In the genomic region with DNA sequence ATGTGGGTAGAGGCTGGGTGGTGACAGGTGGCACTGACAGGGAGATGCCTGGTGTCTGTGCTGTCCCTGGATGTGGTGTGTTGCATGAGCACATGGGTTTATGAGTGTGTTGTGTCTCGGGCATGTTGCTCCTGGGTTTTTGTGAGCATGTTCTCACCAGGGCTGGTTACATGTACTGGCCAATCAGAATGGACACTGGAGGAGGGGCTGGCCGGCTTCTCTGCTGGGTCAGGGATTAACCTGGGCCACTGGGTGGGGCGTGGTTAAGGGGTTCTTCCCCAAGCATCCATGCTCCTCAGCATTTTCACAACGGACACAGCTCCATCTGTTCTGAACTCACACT, we compare ENCODE assay signal across 16 cellular contexts. TPM values are rescaled to one million over a fixed set of nuclear protein-coding genes. Genes with fewer than 3 reads are reported as not detected.
DNase-seq lines count a peak whose midpoint lies in the region; ATAC-seq, FAIRE-seq and TF ChIP-seq lines count a peak whose summit lies in the region.
"Had no signal": no experiment of that assay in that cellular context is flagged by ENCODE, and none has a peak within 500 bp of the region (broad histone marks: within the 10 kb centered on the region; RNA-seq: fewer than 3 reads in every experiment).

No MANE protein-coding gene starts in this region.

- no peak overlapping the region for H3K56ac ChIP-seq in H1 (replicated peaks; ENCODE audit: insufficient read length, low read depth, low read length)

- H3K18ac ChIP-seq in H1 (ENCODE audit: extremely low read depth, low read length): no peak overlapping the region; the same call in 1 of the 2 replicates

- H3K79me1 ChIP-seq in H1 (ENCODE audit: low read depth, low read length): no peaks in the 10 kb centered on the region

- H3K4me2 ChIP-seq in H1 (ENCODE audit: insufficient read depth in 1 of 2, low read depth in 2 of 2, low read length in 2 of 2): no peak overlapping the region
- no peak overlapping the region for H3K4me2 ChIP-seq in mammary epithelial cell (ENCODE audit: insufficient read depth, low read depth, low read length)
- H3K4me2 ChIP-seq: neural progenitor cell had no signal

- H3K14ac ChIP-seq in H1 (ENCODE audit: insufficient read length): no peak overlapping the region

- H3K27me3 ChIP-seq in H1 (replicated peaks in 1 of 4; ENCODE audit: control insufficient read depth in 3 of 4, extremely low read depth in 1 of 4, insufficient read depth in 3 of 4, low read length in 3 of 4): no peaks in the 10 kb centered on the region
- no peaks in the 10 kb centered on the region for H3K27me3 ChIP-seq in psoas muscle (ENCODE audit: insufficient read depth in 3 of 3, low read length in 2 of 3)
- H3K27me3 ChIP-seq in mammary epithelial cell (ENCODE audit: insufficient read depth, low read length): no peaks in the 10 kb centered on the region
- no peaks in the 10 kb centered on the region for H3K27me3 ChIP-seq in uterus
- H3K27me3 ChIP-seq: breast epithelium, neural progenitor cell, right lobe of liver had no signal

- H2AK5ac ChIP-seq in H1 (ENCODE audit: low read depth, low read length): no peak overlapping the region

- in situ Hi-C loops in mammary epithelial cell (cut with MboI; ENCODE audit: low sequenced_read_pairs in 2 of 2): loop anchor here in 1 of 2 donors (10.0 to 25.0 kb wide), 2 partner anchors 158 to 306 kb away; no protein-coding TSS in a partner anchor

- FAIRE-seq in H1 (lab: Jason Lieb, UNC): no peak

- H2BK5ac ChIP-seq in H1 (ENCODE audit: low read depth, low read length): no peak overlapping the region

- H3K9ac ChIP-seq in H1 (replicated peaks in 1 of 4; ENCODE audit: extremely low read depth in 1 of 4, low read depth in 3 of 4, low read length in 3 of 4) (no peak overlapping the region), mammary epithelial cell (ENCODE audit: insufficient read depth, low read length) (no peak overlapping the region)
- H3K9ac ChIP-seq: neural progenitor cell had no signal

- no peak overlapping the region for H3K23ac ChIP-seq in H1 (ENCODE audit: insufficient read length)

- no peak overlapping the region for H3K4me3 ChIP-seq in H1 (ENCODE audit: extremely low read depth in 1 of 4, insufficient read depth in 2 of 4, low read depth in 3 of 4, low read length in 4 of 4)
- no peak overlapping the region for H3K4me3 ChIP-seq in psoas muscle
- no peak overlapping the region for H3K4me3 ChIP-seq in mammary epithelial cell (replicated peaks in 1 of 3; ENCODE audit: insufficient read depth in 1 of 3, low read depth in 2 of 3, low read length in 3 of 3)
- no peak overlapping the region for H3K4me3 ChIP-seq in uterus
- H3K4me3 ChIP-seq: breast epithelium, lung, neural progenitor cell, right lobe of liver, suprapubic skin had no signal

- no TSS peak for BruUV-seq in mammary epithelial cell (replicated peaks; lab: Mats Ljungman, UMichigan)

- H2BK20ac ChIP-seq in H1 (ENCODE audit: low read length): no peak overlapping the region

- no peak overlapping the region for H3K4ac ChIP-seq in H1 (replicated peaks; ENCODE audit: insufficient read length, low read depth, low read length)

- no peaks in the 10 kb centered on the region for H3K9me3 Mint-ChIP-seq in HFFc6
- H3K9me3 Mint-ChIP-seq: activated naive CD4-positive, alpha-beta T cell treated with anti-CD3 and anti-CD28 coated beads, Interleukin-2, amount 10 ng/mL, durations not matched to agents 7 days and 5 days; CD14-positive monocyte; neural progenitor cell; stimulated activated naive B cell treated with anti-CD40 and anti-IgM and Interleukin-4, amounts not matched to agents 10 μg/mL and 1 μg/mL and 100 μg/mL, for 72 hours had no signal

- H2BK120ac ChIP-seq in H1 (replicated peaks; ENCODE audit: low read depth, low read length): no peak overlapping the region

- 77% methylated on average over 4 of the region's 4 CpGs; no CpG with 5 or more reads in 1 of the 2 experiments for WGBS in H1 (ENCODE audit: extremely low coverage in 1 of 2, insufficient coverage in 1 of 2, insufficient read length in 1 of 2, insufficient replicate concordance in 2 of 2, low coverage in 1 of 2, low lambda C conversion rate in 2 of 2, missing lambda C conversion rate in 1 of 2), 2 experiments
- 62 to 67% (median 65%) methylated on average over 4 of the region's 4 CpGs for WGBS in psoas muscle, 3 donors
- 37% methylated on average over 4 of the region's 4 CpGs for WGBS in mammary epithelial cell (ENCODE audit: low coverage, missing lambda C conversion rate)

- H4K20me1 ChIP-seq in H1 (replicated peaks in 1 of 2; ENCODE audit: control insufficient read depth in 1 of 2, insufficient read depth in 2 of 2, low read length in 2 of 2) (peaks cover 0 to 2% of the 10 kb centered on the region in 2 experiments), mammary epithelial cell (ENCODE audit: insufficient read depth, low read length) (no peaks in the 10 kb centered on the region)

- dilution Hi-C loops in mammary epithelial cell (cut with HindIII; ENCODE audit: low sequenced_read_pairs): no loop called here

- no peak overlapping the region for H4K5ac ChIP-seq in H1 (ENCODE audit: insufficient read length, low read depth, low read length)

- peaks cover 25% of the 10 kb centered on the region for H3K4me1 Mint-ChIP-seq in HFFc6 (ENCODE audit: low read depth)
- H3K4me1 Mint-ChIP-seq: neural progenitor cell had no signal

- TF ChIP-seq RAD21 in H1 (IDR thresholded peaks at IDR 0.05 in 1 of 2, conservative IDR thresholded peaks at IDR 0.05 in 1 of 2; ENCODE audit: low read depth in 2 of 2, low read length in 2 of 2): no peak

- DNase-seq in HFFc6: no peak
- DNase-seq in H1 (ENCODE audit: low read depth in 1 of 2, low spot score in 2 of 2): no peak
- no peak for DNase-seq in psoas muscle
- DNase-seq in mammary epithelial cell: no peak
- no peak for DNase-seq in uterus
- DNase-seq in NK-92 treated with Interleukin-12 subunit alpha and Interleukin-12 subunit beta, amount 100 ng/mL, for 24 hours (lab: John Stamatoyannopoulos, UW): no peak
- DNase-seq: stimulated activated naive B cell treated with anti-CD40 and anti-IgM and Interleukin-4, amounts not matched to agents 10 μg/mL and 1 μg/mL and 100 μg/mL, for 72 hours had no signal

- CTCF ChIA-PET in H1 (lab: Charles Lee; ENCODE audit: partially characterized antibody): interaction anchor here (0.5 to 3.5 kb wide), 16 partner anchors 9 to 480 kb away, joined by 3 to 19 read pairs (median 4); no protein-coding TSS in a partner anchor
- CTCF ChIA-PET in mammary epithelial cell (lab: Charles Lee; ENCODE audit: low non-redundant PET): interaction anchor here (0.5 to 0.6 kb wide), 2 partner anchors 111 to 461 kb away, joined by 5 to 20 read pairs; no protein-coding TSS in a partner anchor

- H3K27ac ChIP-seq in H1 (ENCODE audit: low read depth, low read length) (no peak overlapping the region), psoas muscle (no peak overlapping the region), mammary epithelial cell (ENCODE audit: insufficient read depth, low read depth, low read length) (no peak overlapping the region), uterus (no peak overlapping the region)
- H3K27ac ChIP-seq: breast epithelium, neural progenitor cell, right lobe of liver, suprapubic skin, VCaP had no signal

- H3K23me2 ChIP-seq in H1 (ENCODE audit: low read depth, low read length): no peaks in the 10 kb centered on the region

- H3K9me3 ChIP-seq in H1 (ENCODE audit: insufficient read depth in 2 of 2, low read depth in 1 of 2, low read length in 1 of 2) (no peaks in the 10 kb centered on the region), psoas muscle (no peaks in the 10 kb centered on the region), mammary epithelial cell (replicated peaks; ENCODE audit: insufficient read depth, low read length) (no peaks in the 10 kb centered on the region), uterus (no peaks in the 10 kb centered on the region)
- H3K9me3 ChIP-seq: breast epithelium, right lobe of liver, suprapubic skin had no signal

- no peak for TF ChIP-seq CTCF in HFFc6 (IDR thresholded peaks at IDR 0.05)
- TF ChIP-seq CTCF in H1 (IDR thresholded peaks at IDR 0.05; ENCODE audit: control extremely low read depth in 1 of 3, insufficient read depth in 1 of 3, low read depth in 1 of 3, low read length in 3 of 3): no peak
- TF ChIP-seq CTCF in psoas muscle (IDR thresholded peaks at IDR 0.05): no peak
- TF ChIP-seq CTCF in mammary epithelial cell (conservative IDR thresholded peaks at IDR 0.05 in 1 of 2, IDR thresholded peaks at IDR 0.05 in 1 of 2; ENCODE audit: extremely low read depth in 1 of 2, insufficient read depth in 1 of 2, low read depth in 1 of 2, low read length in 2 of 2): no peak
- TF ChIP-seq CTCF in uterus (IDR thresholded peaks at IDR 0.05): no peak

- intact Hi-C loops in psoas muscle (cut with DNase I) (loop anchor here (5.0 to 10.0 kb wide), 3 partner anchors 46 to 308 kb away; no protein-coding TSS in a partner anchor), mammary epithelial cell (cut with micrococcal nuclease) (loop anchor here (1.0 to 5.0 kb wide), 2 partner anchors 71 to 160 kb away; no protein-coding TSS in a partner anchor), uterus (cut with DNase I; ENCODE audit: low total_unique reads) (no loop called here)

- H3K79me2 ChIP-seq in H1 (ENCODE audit: control insufficient read depth in 1 of 2, insufficient read depth in 2 of 2, low read length in 2 of 2) (no peaks in the 10 kb centered on the region), mammary epithelial cell (ENCODE audit: insufficient read depth, low read length) (no peaks in the 10 kb centered on the region)

- H3K27ac Mint-ChIP-seq in HFFc6: peak overlapping the region; percentile 54
- H3K27ac Mint-ChIP-seq: activated naive CD4-positive, alpha-beta T cell treated with anti-CD3 and anti-CD28 coated beads, Interleukin-2, amount 10 ng/mL, durations not matched to agents 7 days and 5 days; neural progenitor cell had no signal

- H2BK12ac ChIP-seq in H1 (ENCODE audit: low read depth, low read length): no peak overlapping the region; the same call in 1 of the 2 replicates

- ATAC-seq in GM18909 (IDR thresholded peaks at IDR 0.05; ENCODE audit: poor library complexity, unreplicated experiment) (peak; percentile 7), psoas muscle (peak; percentile 7 to 22 (median 7))

- H3K36me3 Mint-ChIP-seq in HFFc6 (ENCODE audit: low read depth): no peaks in the 10 kb centered on the region
- H3K36me3 Mint-ChIP-seq: activated naive CD4-positive, alpha-beta T cell treated with anti-CD3 and anti-CD28 coated beads, Interleukin-2, amount 10 ng/mL, durations not matched to agents 7 days and 5 days; CD14-positive monocyte; neural progenitor cell had no signal

- peak overlapping the region; percentile 30; the same call in 1 of the 2 replicates for H3K4me3 Mint-ChIP-seq in HFFc6
- H3K4me3 Mint-ChIP-seq: activated naive CD4-positive, alpha-beta T cell treated with anti-CD3 and anti-CD28 coated beads, Interleukin-2, amount 10 ng/mL, durations not matched to agents 7 days and 5 days; CD14-positive monocyte; neural progenitor cell; stimulated activated naive B cell treated with anti-CD40 and anti-IgM and Interleukin-4, amounts not matched to agents 10 μg/mL and 1 μg/mL and 100 μg/mL, for 72 hours had no signal

- H4K91ac ChIP-seq in H1 (replicated peaks; ENCODE audit: insufficient read length, low read length): no peak overlapping the region

- peak overlapping the region; percentile 35; the same call in 1 of the 2 replicates for H4K8ac ChIP-seq in H1 (ENCODE audit: extremely low read depth, insufficient read depth, low read length)

- TF ChIP-seq POLR2A in H1 (IDR thresholded peaks at IDR 0.05; ENCODE audit: control extremely low read depth in 1 of 2, low read depth in 2 of 2, low read length in 2 of 2): no peak
- TF ChIP-seq POLR2A in uterus (IDR thresholded peaks at IDR 0.05): no peak

- H2BK15ac ChIP-seq in H1 (ENCODE audit: low read length): no peak overlapping the region

- TF ChIP-seq EP300 in H1 (IDR thresholded peaks at IDR 0.05; ENCODE audit: borderline replicate concordance in 1 of 2, low read depth in 2 of 2, low read length in 2 of 2): no peak

- POLR2A ChIA-PET in H1 (lab: Charles Lee; ENCODE audit: partially characterized antibody): no interaction called here

- peaks cover 6% of the 10 kb centered on the region for H3K27me3 Mint-ChIP-seq in HFFc6 (ENCODE audit: insufficient read depth)

- H3K4me1 ChIP-seq in H1 (replicated peaks in 1 of 4; ENCODE audit: control insufficient read depth in 3 of 4, insufficient read depth in 4 of 4, low read length in 3 of 4) (no peaks in the 10 kb centered on the region), psoas muscle (peaks cover 4% of the 10 kb centered on the region), mammary epithelial cell (ENCODE audit: insufficient read depth, low read length) (peaks cover 3% of the 10 kb centered on the region), uterus (no peaks in the 10 kb centered on the region)
- H3K4me1 ChIP-seq: breast epithelium, neural progenitor cell, right lobe of liver had no signal

- H2AFZ ChIP-seq in H1 (ENCODE audit: low read length) (no peak overlapping the region), mammary epithelial cell (ENCODE audit: low read depth, low read length) (no peak overlapping the region)

- H3K36me3 ChIP-seq in H1 (ENCODE audit: control insufficient read depth in 2 of 4, insufficient read depth in 4 of 4, low read length in 3 of 4) (no peaks in the 10 kb centered on the region), psoas muscle (ENCODE audit: insufficient read depth in 1 of 2, low read depth in 1 of 2) (no peaks in the 10 kb centered on the region), mammary epithelial cell (ENCODE audit: insufficient read depth, low read length) (no peaks in the 10 kb centered on the region), uterus (no peaks in the 10 kb centered on the region)
- H3K36me3 ChIP-seq: breast epithelium, neural progenitor cell, right lobe of liver, suprapubic skin had no signal

RNA-seq across cellular contexts. Expression of gene VOPP1, which starts 20.8 kb away (rescaled TPM):
- 100 to 1,000 TPM; 103 to 135 (median 122) TPM for total RNA-seq in HFFc6 (2021; fragmentation: NEBNext Ultra II Directional; extraction: Animal tissue kit (Norgen Biotek cat#: 25700))
- total RNA-seq in H1 (2021; fragmentation: NEBNext Ultra II Directional; extraction: Animal tissue kit (Norgen Biotek cat#: 25700)): 82.7 and 83.0 TPM in 2 replicates
- polyA plus RNA-seq in H1 (2011; rRNA removed): 44.7 and 58.8 TPM in 2 replicates
- 44.9 TPM for polyA plus RNA-seq in H1 (2011; cell fraction: cytosol; rRNA removed)
- polyA plus RNA-seq in H1 (2011; cell fraction: nucleus; rRNA removed): 53.3 TPM
- 59.8 to 62.7 TPM (median 62.1 TPM) in 4 replicates for polyA plus RNA-seq in H1 (2012, experiment 1 of 2)
- polyA plus RNA-seq in H1 (2012, experiment 2 of 2): 74.8 TPM
- polyA plus RNA-seq in H1 (2013, experiment 1 of 2): 47.6 TPM
- 51.6 TPM for polyA plus RNA-seq in H1 (2013, experiment 2 of 2)
- 76.2 and 81.0 TPM in 2 replicates for polyA minus RNA-seq in H1 (2011; rRNA and poly(A)+ RNA removed)
- 51.9 TPM for polyA minus RNA-seq in H1 (2011; cell fraction: cytosol; rRNA and poly(A)+ RNA removed)
- polyA minus RNA-seq in H1 (2011; cell fraction: nucleus; rRNA and poly(A)+ RNA removed): 53.8 TPM
- 10 to 100 TPM; 21.6 to 31.9 (median 30.5) TPM for total RNA-seq in psoas muscle
- 10 to 100 TPM; 16.3 to 45.7 (median 19.5) TPM for polyA plus RNA-seq in psoas muscle
- total RNA-seq in mammary epithelial cell: 10 to 100 TPM; 43.2 to 65.3 TPM
- 52.1 TPM for polyA plus RNA-seq in mammary epithelial cell
- polyA minus RNA-seq in mammary epithelial cell: 79.0 TPM
- total RNA-seq in uterus: 10 to 100 TPM; 22.1 to 58.9 (median 39.8) TPM
